ENCODE assay signal across 13 cellular contexts in genomic region chr10:110241407-110241806, GRCh38. TPM values are rescaled to one million over a fixed set of nuclear protein-coding genes. Genes with fewer than 3 reads are reported as not detected.
DNase-seq lines count a peak whose midpoint lies in the region; ATAC-seq and TF ChIP-seq lines count a peak whose summit lies in the region.
"Had no signal": no experiment of that assay in that cellular context is flagged by ENCODE, and none has a peak within 500 bp of the region (broad histone marks: within the 10 kb centered on the region; RNA-seq: fewer than 3 reads in every experiment).

No MANE protein-coding gene starts in this region.

- no peaks in the 10 kb centered on the region for H3K9me3 Mint-ChIP-seq in activated naive CD8-positive, alpha-beta T cell treated with anti-CD3 and anti-CD28 coated beads, Interleukin-2, amount 10 ng/mL, durations not matched to agents 7 days and 5 days
- H3K9me3 Mint-ChIP-seq in activated naive CD8-positive, alpha-beta T cell treated with anti-CD3 and anti-CD28 coated beads, Interleukin-2, amount 50 U/mL, for 24 hours, result peaks cover 3% of the 10 kb centered on the region
- H3K9me3 Mint-ChIP-seq in stimulated activated effector memory CD8-positive, alpha-beta T cell treated with anti-CD3 and anti-CD28 coated beads, Interleukin-12 subunit alpha, Interleukin-12 subunit beta, amount 100 ng/mL, for 72 hours, result no peaks in the 10 kb centered on the region

- POLR2A ChIA-PET in activated naive CD8-positive, alpha-beta T cell treated with anti-CD3 and anti-CD28 coated beads, Interleukin-2, amount 10 ng/mL, durations not matched to agents 7 days and 5 days (lab: Charles Lee), result interaction anchor here (1.0 kb wide), 1 partner anchor 31 kb away, joined by 3 read pairs; no protein-coding TSS in a partner anchor

- no peak for DNase-seq in activated naive CD8-positive, alpha-beta T cell treated with anti-CD3 and anti-CD28 coated beads, Interleukin-2, amount 10 ng/mL, durations not matched to agents 7 days and 5 days
- no peak for DNase-seq in activated naive CD8-positive, alpha-beta T cell treated with anti-CD3 and anti-CD28 coated beads, Interleukin-2, amount 50 U/mL, for 24 hours
- DNase-seq in T-helper 17 cell, result no peak
- DNase-seq in stimulated activated effector memory CD8-positive, alpha-beta T cell treated with anti-CD3 and anti-CD28 coated beads, Interleukin-12 subunit alpha, Interleukin-12 subunit beta, amount 100 ng/mL, for 72 hours (ENCODE audit: low spot score in 2 of 2), result no peak
- no peak for DNase-seq in NK-92 (lab: John Stamatoyannopoulos, UW; ENCODE audit: unreplicated experiment)
- DNase-seq: amygdala, colonic mucosa, DMS153 had no signal

- H3K27me3 Mint-ChIP-seq in activated naive CD8-positive, alpha-beta T cell treated with anti-CD3 and anti-CD28 coated beads, Interleukin-2, amount 10 ng/mL, durations not matched to agents 7 days and 5 days, result no peaks in the 10 kb centered on the region
- H3K27me3 Mint-ChIP-seq in activated naive CD8-positive, alpha-beta T cell treated with anti-CD3 and anti-CD28 coated beads, Interleukin-2, amount 50 U/mL, for 24 hours, result peaks cover 5% of the 10 kb centered on the region
- no peaks in the 10 kb centered on the region for H3K27me3 Mint-ChIP-seq in T-helper 17 cell

- H3K4me3 Mint-ChIP-seq in activated naive CD8-positive, alpha-beta T cell treated with anti-CD3 and anti-CD28 coated beads, Interleukin-2, amount 10 ng/mL, durations not matched to agents 7 days and 5 days, result peak overlapping the region; percentile 46
- no peak overlapping the region for H3K4me3 Mint-ChIP-seq in activated naive CD8-positive, alpha-beta T cell treated with anti-CD3 and anti-CD28 coated beads, Interleukin-2, amount 50 U/mL, for 24 hours
- peak overlapping the region; percentile 81 for H3K4me3 Mint-ChIP-seq in T-helper 17 cell
- H3K4me3 Mint-ChIP-seq in stimulated activated effector memory CD8-positive, alpha-beta T cell treated with anti-CD3 and anti-CD28 coated beads, Interleukin-12 subunit alpha, Interleukin-12 subunit beta, amount 100 ng/mL, for 72 hours, result peak overlapping the region; percentile 45

- H3K27ac Mint-ChIP-seq in activated naive CD8-positive, alpha-beta T cell treated with anti-CD3 and anti-CD28 coated beads, Interleukin-2, amount 10 ng/mL, durations not matched to agents 7 days and 5 days, result no peak overlapping the region
- H3K27ac Mint-ChIP-seq in activated naive CD8-positive, alpha-beta T cell treated with anti-CD3 and anti-CD28 coated beads, Interleukin-2, amount 50 U/mL, for 24 hours, result no peak overlapping the region
- peak overlapping the region; percentile 22 for H3K27ac Mint-ChIP-seq in T-helper 17 cell
- no peak overlapping the region for H3K27ac Mint-ChIP-seq in stimulated activated effector memory CD8-positive, alpha-beta T cell treated with anti-CD3 and anti-CD28 coated beads, Interleukin-12 subunit alpha, Interleukin-12 subunit beta, amount 100 ng/mL, for 72 hours

- peaks cover 18% of the 10 kb centered on the region for H3K4me1 Mint-ChIP-seq in activated naive CD8-positive, alpha-beta T cell treated with anti-CD3 and anti-CD28 coated beads, Interleukin-2, amount 10 ng/mL, durations not matched to agents 7 days and 5 days
- H3K4me1 Mint-ChIP-seq in activated naive CD8-positive, alpha-beta T cell treated with anti-CD3 and anti-CD28 coated beads, Interleukin-2, amount 50 U/mL, for 24 hours, result peaks cover 19% of the 10 kb centered on the region
- H3K4me1 Mint-ChIP-seq in T-helper 17 cell, result peaks cover 21% of the 10 kb centered on the region
- peaks cover 29% of the 10 kb centered on the region for H3K4me1 Mint-ChIP-seq in stimulated activated effector memory CD8-positive, alpha-beta T cell treated with anti-CD3 and anti-CD28 coated beads, Interleukin-12 subunit alpha, Interleukin-12 subunit beta, amount 100 ng/mL, for 72 hours

- peaks cover 36% of the 10 kb centered on the region for H3K36me3 Mint-ChIP-seq in activated naive CD8-positive, alpha-beta T cell treated with anti-CD3 and anti-CD28 coated beads, Interleukin-2, amount 10 ng/mL, durations not matched to agents 7 days and 5 days
- peaks cover 29% of the 10 kb centered on the region for H3K36me3 Mint-ChIP-seq in activated naive CD8-positive, alpha-beta T cell treated with anti-CD3 and anti-CD28 coated beads, Interleukin-2, amount 50 U/mL, for 24 hours (ENCODE audit: low read depth)
- H3K36me3 Mint-ChIP-seq in T-helper 17 cell (ENCODE audit: low read depth), result peaks cover 13% of the 10 kb centered on the region
- H3K36me3 Mint-ChIP-seq in stimulated activated effector memory CD8-positive, alpha-beta T cell treated with anti-CD3 and anti-CD28 coated beads, Interleukin-12 subunit alpha, Interleukin-12 subunit beta, amount 100 ng/mL, for 72 hours, result peaks cover 60% of the 10 kb centered on the region

- H3K9me3 ChIP-seq in T-helper 17 cell (ENCODE audit: control insufficient read depth, low read length, poor library complexity, severe bottlenecking), result no peaks in the 10 kb centered on the region
- H3K9me3 ChIP-seq: colonic mucosa, esophagus muscularis mucosa, prostate gland had no signal

- ATAC-seq in activated naive CD8-positive, alpha-beta T cell treated with anti-CD3 and anti-CD28 coated beads, Interleukin-2, amount 10 ng/mL, durations not matched to agents 7 days and 5 days (ENCODE audit: low read depth), result peak; percentile 54
- no peak for ATAC-seq in activated naive CD8-positive, alpha-beta T cell treated with anti-CD3 and anti-CD28 coated beads, Interleukin-2, amount 50 U/mL, for 24 hours
- ATAC-seq in HG02571 (IDR thresholded peaks at IDR 0.05; ENCODE audit: unreplicated experiment) (peak; percentile 70), T-helper 17 cell (peak; percentile 47), GM18505 (IDR thresholded peaks at IDR 0.05; ENCODE audit: unreplicated experiment) (no peak), GM21515 (IDR thresholded peaks at IDR 0.05; ENCODE audit: unreplicated experiment) (no peak)
- peak; percentile 76 for ATAC-seq in stimulated activated effector memory CD8-positive, alpha-beta T cell treated with anti-CD3 and anti-CD28 coated beads, Interleukin-12 subunit alpha, Interleukin-12 subunit beta, amount 100 ng/mL, for 72 hours

- TF ChIP-seq POLR2A in GM18505 (IDR thresholded peaks at IDR 0.05; ENCODE audit: borderline replicate concordance, extremely low read depth, insufficient read depth, insufficient read length), result no peak

RNA-seq across cellular contexts. Expression of gene MXI1, which starts 34.0 kb away (rescaled TPM):
- total RNA-seq in activated naive CD8-positive, alpha-beta T cell treated with anti-CD3 and anti-CD28 coated beads, Interleukin-2, amount 10 ng/mL, durations not matched to agents 7 days and 5 days, result 10 to 100 TPM; 29.8 to 33.2 TPM
- 10 to 100 TPM; 43.2 to 48.8 TPM for total RNA-seq in T-helper 17 cell

Comparison
In these comparisons a context has a peak if more than half of its experiments do, and no peak if none do; other contexts are left out.
1. ATAC-seq: peak in activated naive CD8-positive, alpha-beta T cell treated with anti-CD3 and anti-CD28 coated beads, Interleukin-2, amount 10 ng/mL, durations not matched to agents 7 days and 5 days (single experiment), HG02571 (single experiment), T-helper 17 cell (single experiment) and stimulated activated effector memory CD8-positive, alpha-beta T cell treated with anti-CD3 and anti-CD28 coated beads, Interleukin-12 subunit alpha, Interleukin-12 subunit beta, amount 100 ng/mL, for 72 hours (single experiment); none in activated naive CD8-positive, alpha-beta T cell treated with anti-CD3 and anti-CD28 coated beads, Interleukin-2, amount 50 U/mL, for 24 hours (single experiment), GM18505 (single experiment) and GM21515 (single experiment).